ENCODE assay signal across 16 cellular contexts in genomic region chr4:158159718-158160094, GRCh38. TPM values are rescaled to one million over a fixed set of nuclear protein-coding genes. Genes with fewer than 3 reads are reported as not detected.
DNase-seq lines count a peak whose midpoint lies in the region; FAIRE-seq and TF ChIP-seq lines count a peak whose summit lies in the region.
"Had no signal": no experiment of that assay in that cellular context is flagged by ENCODE, and none has a peak within 500 bp of the region (broad histone marks: within the 10 kb centered on the region; RNA-seq: fewer than 3 reads in every experiment).

No MANE protein-coding gene starts in this region.

- no peak for TF ChIP-seq RAD21 in SK-N-SH (IDR thresholded peaks at IDR 0.05; ENCODE audit: low read length)

- POLR2A ChIA-PET in SK-N-SH (lab: Yijun Ruan, JAX) (no interaction called here), endothelial cell of umbilical vein (lab: Charles Lee) (no interaction called here)

- H3K4me2 ChIP-seq in SK-N-SH, result no peak overlapping the region
- H3K4me2 ChIP-seq in endothelial cell of umbilical vein (ENCODE audit: insufficient read depth, low read length), result peak overlapping the region; percentile 21

- H3K4me1 ChIP-seq in SK-N-SH (ENCODE audit: control insufficient read depth in 1 of 2, insufficient read depth in 2 of 2, low read depth in 1 of 2, low read length in 1 of 2), result peaks cover 5 to 20% of the 10 kb centered on the region in 2 experiments; a peak in 3 of 4 replicates
- H3K4me1 ChIP-seq in endothelial cell of umbilical vein (ENCODE audit: control insufficient read depth, extremely low read depth, insufficient read depth, low read length), result peaks cover 79% of the 10 kb centered on the region

- FAIRE-seq in endothelial cell of umbilical vein (lab: Jason Lieb, UNC), result no peak

- no peak overlapping the region for H3K4me3 ChIP-seq in SK-N-SH (ENCODE audit: low read depth in 2 of 2, low read length in 1 of 2)
- H3K4me3 ChIP-seq in endothelial cell of umbilical vein (replicated peaks in 1 of 3; ENCODE audit: insufficient read depth in 1 of 3, low read depth in 1 of 3, low read length in 3 of 3), result no peak overlapping the region
- H3K4me3 ChIP-seq: lower lobe of right lung, vagina had no signal

- peak overlapping the region; percentile 37; the same call in 1 of the 2 replicates for H2AFZ ChIP-seq in SK-N-SH (ENCODE audit: low read depth)
- no peak overlapping the region for H2AFZ ChIP-seq in endothelial cell of umbilical vein (ENCODE audit: low read depth, low read length)

- H3K79me2 ChIP-seq in SK-N-SH (ENCODE audit: insufficient read depth), result no peaks in the 10 kb centered on the region
- peaks cover 84% of the 10 kb centered on the region for H3K79me2 ChIP-seq in endothelial cell of umbilical vein (ENCODE audit: control insufficient read depth, insufficient read depth, low read length)

- DNase-seq in ACHN (peak; percentile 27), SK-N-SH (no peak), endothelial cell of umbilical vein (ENCODE audit: low read depth, low spot score) (peak; percentile 35), neural crest cell (ENCODE audit: low read depth, low spot score) (no peak), RKO (ENCODE audit: low spot score) (no peak), HuH-7.5 (ENCODE audit: low spot score) (no peak), HT-29 (ENCODE audit: low spot score) (no peak)
- no peak for DNase-seq in stimulated activated CD4-positive, alpha-beta T cell treated with anti-CD3 and anti-CD28 coated beads, Interleukin-2, amount 100 ng/mL, for 24 hours
- DNase-seq: GDM1, lower lobe of right lung, NCI-H187 treated with DMSO at 0.1 percent for 48 hours, NCI-H524, OCI-M1, WERI-Rb-1 had no signal

- H3K27ac ChIP-seq in SK-N-SH (ENCODE audit: low read depth in 2 of 2, low read length in 1 of 2) (no peak overlapping the region; a peak in 1 of 4 replicates), endothelial cell of umbilical vein (ENCODE audit: insufficient read depth, low read depth, low read length) (peak overlapping the region; percentile 77)
- H3K27ac ChIP-seq: lower lobe of right lung, WERI-Rb-1 had no signal

- no peaks in the 10 kb centered on the region for H3K27me3 Mint-ChIP-seq in neural crest cell (ENCODE audit: low read depth)

- no peaks in the 10 kb centered on the region for H3K36me3 ChIP-seq in SK-N-SH (replicated peaks in 1 of 2; ENCODE audit: control insufficient read depth in 1 of 2, insufficient read depth in 2 of 2, low read length in 1 of 2)
- H3K36me3 ChIP-seq in endothelial cell of umbilical vein (ENCODE audit: control insufficient read depth in 2 of 2, extremely low read depth in 1 of 2, insufficient read depth in 2 of 2, low read length in 2 of 2), result peaks cover 2 to 7% of the 10 kb centered on the region in 2 experiments
- H3K36me3 ChIP-seq: lower lobe of right lung, vagina, WERI-Rb-1 had no signal

- H3K4me1 Mint-ChIP-seq in neural crest cell, result peaks cover 70% of the 10 kb centered on the region

- TF ChIP-seq CTCF in SK-N-SH (IDR thresholded peaks at IDR 0.05) (no peak), endothelial cell of umbilical vein (IDR thresholded peaks at IDR 0.05; ENCODE audit: extremely low read depth in 1 of 2, insufficient read depth in 1 of 2, low read depth in 1 of 2, low read length in 2 of 2) (no peak), neural crest cell (conservative IDR thresholded peaks at IDR 0.05) (no peak)

- H3F3A ChIP-seq in SK-N-SH (replicated peaks; ENCODE audit: insufficient read depth), result peaks cover 7% of the 10 kb centered on the region

- CTCF ChIA-PET in SK-N-SH (lab: Yijun Ruan, JAX), result interaction anchor here (1.0 kb wide), 1 partner anchor 12 kb away, joined by 4 read pairs; no protein-coding TSS in a partner anchor
- CTCF ChIA-PET in endothelial cell of umbilical vein (lab: Charles Lee), result interaction anchor here (4.8 kb wide), 1 partner anchor 12 kb away, joined by 28 read pairs; no protein-coding TSS in a partner anchor

- H3K9me3 Mint-ChIP-seq in neural crest cell, result peaks cover 2% of the 10 kb centered on the region

- no peaks in the 10 kb centered on the region for H4K20me1 ChIP-seq in SK-N-SH (ENCODE audit: insufficient read depth)
- peaks cover 2% of the 10 kb centered on the region for H4K20me1 ChIP-seq in endothelial cell of umbilical vein (replicated peaks; ENCODE audit: control insufficient read depth, extremely low read depth, insufficient read depth, low read length)

- H3K27me3 ChIP-seq in SK-N-SH (ENCODE audit: insufficient read depth) (no peaks in the 10 kb centered on the region), endothelial cell of umbilical vein (ENCODE audit: control insufficient read depth in 2 of 2, insufficient read depth in 2 of 2, low read length in 2 of 2) (no peaks in the 10 kb centered on the region)
- H3K27me3 ChIP-seq: vagina had no signal

- H3K9me2 ChIP-seq in SK-N-SH, result no peaks in the 10 kb centered on the region

- 68% methylated on average over 4 of the region's 4 CpGs for WGBS in SK-N-SH (ENCODE audit: low lambda C conversion rate)

- H3K9me1 ChIP-seq in endothelial cell of umbilical vein (replicated peaks; ENCODE audit: control insufficient read depth, extremely low read depth, insufficient read depth, low read length), result no peaks in the 10 kb centered on the region

- no peak overlapping the region for H3K4me3 Mint-ChIP-seq in neural crest cell

- peak overlapping the region; percentile 73 for H3K27ac Mint-ChIP-seq in neural crest cell (ENCODE audit: unreplicated experiment)

- in situ Hi-C loops in ACHN (cut with HindIII; ENCODE audit: low pct_ligation_motif_present, low pct_unique_long_range_greater_than_20kb, low sequenced_read_pairs), result no loop called here

- no TSS peak for BruUV-seq in endothelial cell of umbilical vein (replicated peaks; lab: Mats Ljungman, UMichigan)

- H3K9ac ChIP-seq in SK-N-SH (no peak overlapping the region), endothelial cell of umbilical vein (replicated peaks; ENCODE audit: extremely low read depth, insufficient read depth, low read length) (peak overlapping the region; percentile 11)

- no peaks in the 10 kb centered on the region for H3K36me3 Mint-ChIP-seq in neural crest cell (ENCODE audit: low read depth)

- intact Hi-C loops in endothelial cell of umbilical vein (cut with micrococcal nuclease), result no loop called here

- no peak for TF ChIP-seq POLR2A in endothelial cell of umbilical vein (IDR thresholded peaks at IDR 0.05; ENCODE audit: low read depth, low read length)

- H3K9me3 ChIP-seq in SK-N-SH (no peaks in the 10 kb centered on the region), endothelial cell of umbilical vein (replicated peaks; ENCODE audit: control insufficient read depth, insufficient read depth, low read length) (no peaks in the 10 kb centered on the region)
- H3K9me3 ChIP-seq: lower lobe of right lung, vagina had no signal

- dilution Hi-C loops in endothelial cell of umbilical vein (cut with MboI; ENCODE audit: extremely low pct_ligation_motif_present, low sequenced_read_pairs), result loop anchor here (25.0 kb wide), 1 partner anchor 147 kb away; no protein-coding TSS in a partner anchor

- TF ChIP-seq EP300 in SK-N-SH (IDR thresholded peaks at IDR 0.05; ENCODE audit: borderline replicate concordance in 1 of 2, low read depth in 1 of 2, low read length in 1 of 2), result no peak

TF ChIP-seq in SK-N-SH, 30 proteins besides CTCF, POLR2A, EP300 and RAD21 (continues in another document):
- no peak for TF ChIP-seq FOXJ3 (CRISPR knock-in tag; IDR thresholded peaks at IDR 0.05)

TF ChIP-seq in endothelial cell of umbilical vein, 7 proteins besides CTCF, POLR2A, EP300 and RAD21 (continues in another document):
- TF ChIP-seq MYC (IDR thresholded peaks at IDR 0.05; ENCODE audit: low read depth, low read length) (no peak), EZH2 (IDR thresholded peaks at IDR 0.05; ENCODE audit: borderline replicate concordance, low read depth, low read length, severe bottlenecking) (no peak), JUN (IDR thresholded peaks at IDR 0.05; ENCODE audit: borderline replicate concordance, insufficient read depth, insufficient read length, low read depth) (no peak), MAX (IDR thresholded peaks at IDR 0.05; ENCODE audit: insufficient read depth, insufficient read length) (no peak), GATA2 (IDR thresholded peaks at IDR 0.05; ENCODE audit: insufficient read depth, insufficient read length, low read depth, low read length) (no peak), POLR2AphosphoS5 (IDR thresholded peaks at IDR 0.05; ENCODE audit: insufficient read depth, low read depth, low read length) (no peak)

RNA-seq across cellular contexts. Expression of gene GASK1B, which starts 13.1 kb away (rescaled TPM):
- polyA plus RNA-seq in SK-N-SH (2012; rRNA removed) (3.7 and 7.2 TPM in 2 replicates), endothelial cell of umbilical vein (141 and 160 TPM in 2 replicates)
- 6.0 and 8.1 TPM in 2 replicates for polyA plus RNA-seq in SK-N-SH (2012; cell fraction: cytosol; rRNA removed)
- polyA plus RNA-seq in SK-N-SH (2012; cell fraction: nucleus; rRNA removed), result 3.4 and 6.0 TPM in 2 replicates
- total RNA-seq in endothelial cell of umbilical vein (235 and 238 TPM in 2 replicates), neural crest cell (8.7 and 8.8 TPM in 2 replicates)
- polyA plus RNA-seq in endothelial cell of umbilical vein (2011; cell fraction: cytosol; rRNA removed), result 95.6 and 113 TPM in 2 replicates
- 127 and 148 TPM in 2 replicates for polyA plus RNA-seq in endothelial cell of umbilical vein (2011; cell fraction: nucleus; rRNA removed)
- 142 and 143 TPM in 2 replicates for polyA plus RNA-seq in endothelial cell of umbilical vein (2012)
- polyA minus RNA-seq in endothelial cell of umbilical vein, result 352 and 369 TPM in 2 replicates
- polyA minus RNA-seq in endothelial cell of umbilical vein (2011; cell fraction: cytosol; rRNA and poly(A)+ RNA removed), result not detected
- polyA minus RNA-seq in endothelial cell of umbilical vein (2011; cell fraction: nucleus; rRNA and poly(A)+ RNA removed), result 427 and 439 TPM in 2 replicates
- 16.1 TPM in 2 replicates for total RNA-seq in HT-29 (2014; rRNA removed; shearing (Covaris generic))

RNA-seq across cellular contexts. Expression of gene TMEM144, which starts 50.6 kb away (rescaled TPM):
- not detected in 2 replicates for polyA plus RNA-seq in SK-N-SH (2012; rRNA removed)
- polyA plus RNA-seq in SK-N-SH (2012; cell fraction: cytosol; rRNA removed), result not detected in 2 replicates
- polyA plus RNA-seq in SK-N-SH (2012; cell fraction: nucleus; rRNA removed), result 0.12 TPM in 1 of 2 replicates, not detected in the other
- 23.0 and 23.9 TPM in 2 replicates for total RNA-seq in endothelial cell of umbilical vein
- 10.5 and 10.6 TPM in 2 replicates for polyA plus RNA-seq in endothelial cell of umbilical vein
- polyA plus RNA-seq in endothelial cell of umbilical vein (2011; cell fraction: cytosol; rRNA removed), result 2.3 and 3.1 TPM in 2 replicates
- polyA plus RNA-seq in endothelial cell of umbilical vein (2011; cell fraction: nucleus; rRNA removed), result 78.6 and 80.6 TPM in 2 replicates
- 5.2 and 5.6 TPM in 2 replicates for polyA plus RNA-seq in endothelial cell of umbilical vein (2012)
- 70.2 and 95.2 TPM in 2 replicates for polyA minus RNA-seq in endothelial cell of umbilical vein
- polyA minus RNA-seq in endothelial cell of umbilical vein (2011; cell fraction: cytosol; rRNA and poly(A)+ RNA removed), result 2.2 TPM
- 156 and 223 TPM in 2 replicates for polyA minus RNA-seq in endothelial cell of umbilical vein (2011; cell fraction: nucleus; rRNA and poly(A)+ RNA removed)
- 1.6 and 1.8 TPM in 2 replicates for total RNA-seq in neural crest cell
- total RNA-seq in HT-29 (2014; rRNA removed; shearing (Covaris generic)), result 2.4 and 4.6 TPM in 2 replicates
- total RNA-seq: HT1080 had no signal

Comparison
In these comparisons a context has a peak if more than half of its experiments do, and no peak if none do; other contexts are left out.
1. DNase-seq: peak in ACHN (single experiment) and endothelial cell of umbilical vein (single experiment); none in SK-N-SH (single experiment), neural crest cell (single experiment), stimulated activated CD4-positive, alpha-beta T cell treated with anti-CD3 and anti-CD28 coated beads, Interleukin-2, amount 100 ng/mL, for 24 hours (0 of 2), RKO (single experiment), HuH-7.5 (single experiment) and HT-29 (single experiment).
2. RNA of gene GASK1B, which starts 13.1 kb away (total RNA-seq): 235 to 238 TPM in endothelial cell of umbilical vein; 16.1 TPM in HT-29 and 8.7 to 8.8 TPM in neural crest cell; every median in the first group is over 10 times any median in the second.